In genomic region chr4:48909697-48910096, GRCh38 we compare ENCODE assay signal across 8 cellular contexts. TPM values are rescaled to one million over a fixed set of nuclear protein-coding genes. Genes with fewer than 3 reads are reported as not detected.
DNase-seq lines count a peak whose midpoint lies in the region; ATAC-seq and TF ChIP-seq lines count a peak whose summit lies in the region.

No MANE protein-coding gene starts in this region.

- no peak for ATAC-seq in HG02840 (IDR thresholded peaks at IDR 0.05; ENCODE audit: low FRiP score, unreplicated experiment)
- no peak for ATAC-seq in GM21717 (IDR thresholded peaks at IDR 0.05; ENCODE audit: unreplicated experiment)
- no peak for ATAC-seq in GM21737 (IDR thresholded peaks at IDR 0.05; ENCODE audit: unreplicated experiment)

- no peak overlapping the region for H3K4me3 ChIP-seq in PC-9
- no peak overlapping the region for H3K4me3 ChIP-seq in osteoblast (ENCODE audit: insufficient read depth, low read length)

- in situ Hi-C loops in Caki2 (cut with HindIII; ENCODE audit: low pct_unique_long_range_greater_than_20kb, low sequenced_read_pairs): no loop called here

- peaks cover 17% of the 10 kb centered on the region; the same call in 1 of the 2 replicates for H3F3A ChIP-seq in PC-9 (ENCODE audit: insufficient read depth, low read depth)

- DNase-seq in Caki2 (ENCODE audit: low read depth): peak; percentile 96
- peak; percentile 78 to 93 for DNase-seq in PC-9
- peak; percentile 95 for DNase-seq in amniotic stem cell (lab: John Stamatoyannopoulos, UW)
- peak; percentile 98 for DNase-seq in osteoblast (ENCODE audit: insufficient read length, low spot score, missing footprints)
- no peak for DNase-seq in DMS153 (lab: John Stamatoyannopoulos, UW)

- H2AFZ ChIP-seq in PC-9: no peak overlapping the region
- H2AFZ ChIP-seq in osteoblast (ENCODE audit: low read length): no peak overlapping the region

- 0 out of 2 replicates have a peak, but pooled peaks cover 1% of the 10 kb centered on the region for H4K20me1 ChIP-seq in PC-9 (ENCODE audit: insufficient read depth)
- no peaks in the 10 kb centered on the region for H4K20me1 ChIP-seq in osteoblast (ENCODE audit: insufficient read depth, low read length)

- no TSS peak for BruUV-seq in PC-9 (replicated peaks; lab: Mats Ljungman, UMichigan)

- H3K4me2 ChIP-seq in PC-9 (peak overlapping the region; percentile 44), osteoblast (ENCODE audit: insufficient read depth, low read length) (peak overlapping the region; percentile 28)

- TF ChIP-seq CTCF in PC-9 (conservative IDR thresholded peaks at IDR 0.05) (no peak), osteoblast (IDR thresholded peaks at IDR 0.05; ENCODE audit: extremely low read depth, low read depth, low read length) (no peak)

- H3K36me3 ChIP-seq in PC-9 (ENCODE audit: low read depth): peaks cover under 1% of the 10 kb centered on the region
- H3K36me3 ChIP-seq in osteoblast (ENCODE audit: insufficient read depth, low read length): no peaks in the 10 kb centered on the region

- 0 out of 2 replicates have a peak, but pooled peaks cover 6% of the 10 kb centered on the region for H3K9me3 ChIP-seq in PC-9 (ENCODE audit: insufficient read depth, low read depth)
- no peaks in the 10 kb centered on the region for H3K9me3 ChIP-seq in osteoblast (ENCODE audit: low read depth, low read length)

- peaks cover 18% of the 10 kb centered on the region for H3K79me2 ChIP-seq in PC-9 (ENCODE audit: low read depth)
- H3K79me2 ChIP-seq in osteoblast (ENCODE audit: insufficient read depth, low read length): peaks cover 9% of the 10 kb centered on the region

- H3K27me3 ChIP-seq in PC-9 (ENCODE audit: insufficient read depth, low read depth) (no peaks in the 10 kb centered on the region), osteoblast (ENCODE audit: insufficient read depth, low read length) (no peaks in the 10 kb centered on the region)

- CTCF ChIA-PET in PC-9 (lab: Charles Lee): interaction anchor here (0.6 to 0.9 kb wide), 2 partner anchors 35 to 331 kb away, joined by 3 to 10 read pairs; no protein-coding TSS in a partner anchor

- POLR2A ChIA-PET in PC-9 (lab: Charles Lee; ENCODE audit: unreplicated experiment): interaction anchor here (0.5 kb wide), 1 partner anchor 129 kb away, joined by 5 read pairs; no protein-coding TSS in a partner anchor

- intact Hi-C loops in PC-9 (cut with micrococcal nuclease; ENCODE audit: unreplicated experiment): loop anchor here (1.0 to 10.0 kb wide), 4 partner anchors 35 to 127 kb away; partner anchors contain the start of gene FRYL

- H3K4me1 ChIP-seq in PC-9 (replicated peaks; ENCODE audit: insufficient read depth) (peaks cover 31% of the 10 kb centered on the region), osteoblast (ENCODE audit: insufficient read depth, low read length) (peaks cover 34% of the 10 kb centered on the region)

- no peaks in the 10 kb centered on the region for H3K9me2 ChIP-seq in PC-9 (ENCODE audit: insufficient read depth)

- H3K27ac ChIP-seq in PC-9 (peak overlapping the region; percentile 70), osteoblast (ENCODE audit: low read depth, low read length) (peak overlapping the region; percentile 18)

RNA-seq across cellular contexts. Expression of gene OCIAD2, which starts 3.1 kb away (rescaled TPM):
- 244 and 266 TPM in 2 replicates for total RNA-seq in Caki2 (2014; rRNA removed; shearing (Covaris generic); ENCODE audit: low replicate concordance)
- 133 and 136 TPM in 2 replicates for total RNA-seq in PC-9 (2021)
- total RNA-seq in osteoblast: 7.6 and 8.0 TPM in 2 replicates

Comparison
In these comparisons a context has a peak if more than half of its experiments do, and no peak if none do; other contexts are left out.
1. RNA of gene OCIAD2, which starts 3.1 kb away (total RNA-seq): 244 to 266 TPM in Caki2 and 133 to 136 TPM in PC-9; 7.6 to 8.0 TPM in osteoblast; every median in the first group is over 10 times any median in the second.